Comparison of ENCODE assay signal across 8 cellular contexts in the genomic region with DNA sequence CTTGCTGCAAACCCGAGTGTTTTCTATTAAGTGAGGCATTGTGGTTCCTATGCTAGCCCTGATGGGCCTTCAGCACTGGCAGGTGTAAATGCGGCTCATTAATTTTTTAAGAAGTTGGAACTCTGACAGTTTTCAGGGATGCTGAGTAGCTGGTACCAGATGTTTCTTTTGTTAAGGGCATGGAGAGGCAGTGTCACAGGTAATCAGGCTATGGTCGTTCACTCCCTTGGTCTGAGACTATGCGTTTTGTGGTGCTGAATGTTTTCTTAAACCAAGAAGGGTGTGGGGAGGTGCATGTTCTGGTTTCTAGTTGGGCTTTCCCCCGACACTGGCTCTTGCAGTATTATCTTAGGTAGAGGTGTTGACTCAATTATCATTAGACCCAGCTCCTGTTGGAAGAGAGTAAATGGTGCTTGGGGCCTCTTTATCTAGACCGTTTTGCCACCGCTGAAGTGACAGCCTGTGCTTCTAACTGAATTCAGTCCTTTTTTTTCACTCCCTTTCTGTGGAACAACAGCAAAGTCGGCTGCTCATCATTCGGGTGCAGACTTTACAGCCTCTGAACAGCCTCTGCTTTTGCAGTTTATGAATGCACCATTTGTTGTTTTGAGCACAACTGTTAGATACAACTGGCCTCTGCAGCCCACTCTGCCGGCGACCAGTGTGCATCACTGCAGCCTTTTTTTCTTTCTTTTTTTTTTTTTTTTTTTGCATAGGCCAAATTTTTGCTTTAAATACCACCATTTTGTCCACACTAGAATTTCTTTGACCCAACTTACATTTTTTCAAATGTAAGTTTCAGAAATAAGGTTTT.
A peak's percentile ranks its signal among the peaks of the same experiment; 100 is the strongest.
DNase-seq lines count a peak whose midpoint lies in the region; ATAC-seq, FAIRE-seq and TF ChIP-seq lines count a peak whose summit lies in the region.

No MANE protein-coding gene starts in this region.

- peak; percentile 69 for DNase-seq in NCI-H2081 treated with DMSO at 0.1 percent for 48 hours (lab: John Stamatoyannopoulos, UW)
- peak in 1 of 2 donors; percentile 56 for DNase-seq in cardiac fibroblast (ENCODE audit: low read depth in 2 of 2)
- peak in 42 of 56 donors; percentile 9 to 73 (median 44) for DNase-seq in nucleus accumbens (lab: John Stamatoyannopoulos, UW)
- DNase-seq in urothelium cell line (ENCODE audit: low spot score), result no peak
- no peak for DNase-seq in coronary artery (ENCODE audit: low spot score)
- DNase-seq in activated CD4-positive, alpha-beta T cell treated with anti-CD3 and anti-CD28 coated beads, Interleukin-2, amount 50 U/mL, for 48 hours, result no peak

- H3K4me3 ChIP-seq in GM08714 (ENCODE audit: low read length), result 0 out of 2 replicates have a peak overlapping the region, but pooled peaks have one; percentile 2
- H3K4me3 ChIP-seq in cardiac fibroblast (replicated peaks in 1 of 2; ENCODE audit: low read depth in 2 of 2, low read length in 2 of 2), result no peak overlapping the region
- H3K4me3 ChIP-seq in coronary artery, result no peak overlapping the region

- no peak overlapping the region for H3K27ac ChIP-seq in coronary artery

- ATAC-seq in HG03460 (IDR thresholded peaks at IDR 0.05; ENCODE audit: unreplicated experiment), result no peak

- no peak for FAIRE-seq in urothelium cell line (lab: Jason Lieb, UNC)

- TF ChIP-seq CTCF in cardiac fibroblast (IDR thresholded peaks at IDR 0.05; ENCODE audit: low read depth, low read length), result peak; percentile 25
- TF ChIP-seq CTCF in coronary artery (IDR thresholded peaks at IDR 0.05), result no peak

Comparison
In these comparisons a context has a peak if more than half of its experiments do, and no peak if none do; other contexts are left out.
1. DNase-seq: peak in NCI-H2081 treated with DMSO at 0.1 percent for 48 hours (single experiment) and nucleus accumbens (42 of 56); none in urothelium cell line (single experiment), coronary artery (single experiment) and activated CD4-positive, alpha-beta T cell treated with anti-CD3 and anti-CD28 coated beads, Interleukin-2, amount 50 U/mL, for 48 hours (0 of 2).